28 cellular contexts compared by ENCODE assay signal in genomic region chr16:373848-374615, GRCh38.
"Had no signal": no experiment of that assay in that cellular context is flagged by ENCODE, and none has a peak within 500 bp of the region (broad histone marks: within the 10 kb centered on the region; RNA-seq: fewer than 3 reads in every experiment).

No MANE protein-coding gene starts in this region.

- FAIRE-seq: bronchial epithelial cell, keratinocyte, urothelium cell line had no signal

- H3K27me3 Mint-ChIP-seq: activated CD4-positive, alpha-beta memory T cell treated with anti-CD3 and anti-CD28 coated beads, Interleukin-2, amount 10 ng/mL, durations not matched to agents 7 days and 5 days; activated CD4-positive, alpha-beta T cell treated with anti-CD3 and anti-CD28 coated beads, Interleukin-2, amount 10 ng/mL, durations not matched to agents 7 days and 5 days; activated naive CD8-positive, alpha-beta T cell treated with anti-CD3 and anti-CD28 coated beads for 36 hours; naive thymus-derived CD8-positive, alpha-beta T cell; stimulated activated naive CD8-positive, alpha-beta T cell treated with anti-CD3 and anti-CD28 coated beads, Interleukin-15, Interleukin-2, amounts not matched to agents 100 ng/mL and 50 ng/mL, for 24 hours had no signal

- H3K4me3 Mint-ChIP-seq: activated CD4-positive, alpha-beta memory T cell treated with anti-CD3 and anti-CD28 coated beads, Interleukin-2, amount 10 ng/mL, durations not matched to agents 7 days and 5 days; activated CD4-positive, alpha-beta T cell treated with anti-CD3 and anti-CD28 coated beads, Interleukin-2, amount 10 ng/mL, durations not matched to agents 7 days and 5 days; activated naive CD8-positive, alpha-beta T cell treated with anti-CD3 and anti-CD28 coated beads for 36 hours; stimulated activated effector memory CD8-positive, alpha-beta T cell treated with anti-CD3 and anti-CD28 coated beads, Interleukin-12 subunit alpha, Interleukin-12 subunit beta, amount 100 ng/mL, for 72 hours; stimulated activated naive CD8-positive, alpha-beta T cell treated with anti-CD3 and anti-CD28 coated beads, Interleukin-15, Interleukin-2, amounts not matched to agents 100 ng/mL and 50 ng/mL, for 24 hours had no signal

- H3K27ac ChIP-seq: coronary artery, lower lobe of right lung, right lobe of liver, skin epidermis, thoracic aorta had no signal

- H3K4me3 ChIP-seq: coronary artery, lower lobe of right lung, right lobe of liver, skin epidermis, thoracic aorta had no signal

- DNase-seq: activated CD4-positive, alpha-beta memory T cell treated with anti-CD3 and anti-CD28 coated beads, Interleukin-2, amount 10 ng/mL, durations not matched to agents 7 days and 5 days; activated CD4-positive, alpha-beta T cell treated with anti-CD3 and anti-CD28 coated beads for 1 hour; activated CD4-positive, alpha-beta T cell treated with anti-CD3 and anti-CD28 coated beads, Interleukin-2, amount 10 ng/mL, durations not matched to agents 7 days and 5 days; activated naive CD4-positive, alpha-beta T cell treated with Interleukin-2 at 50 U/mL for 16 hours; activated naive CD8-positive, alpha-beta T cell treated with anti-CD3 and anti-CD28 coated beads for 36 hours; activated T-cell treated with anti-CD3 and anti-CD28 coated beads, Interleukin-2, amount 50 U/mL, for 48 hours; amniotic stem cell; dorsolateral prefrontal cortex; effector memory CD4-positive, alpha-beta T cell; head of caudate nucleus; hippocampal formation; lower lobe of right lung; mesenchymal stem cell; naive thymus-derived CD8-positive, alpha-beta T cell; occipital lobe; stimulated activated CD4-positive, alpha-beta T cell treated with anti-CD3 and anti-CD28 coated beads, Interleukin-4, amount 100 ng/mL, for 24 hours; T-helper 2 cell; trophoblast cell had no signal

- H3K27ac Mint-ChIP-seq: activated CD4-positive, alpha-beta memory T cell treated with anti-CD3 and anti-CD28 coated beads, Interleukin-2, amount 10 ng/mL, durations not matched to agents 7 days and 5 days; activated naive CD8-positive, alpha-beta T cell treated with anti-CD3 and anti-CD28 coated beads for 36 hours; stimulated activated effector memory CD8-positive, alpha-beta T cell treated with anti-CD3 and anti-CD28 coated beads, Interleukin-12 subunit alpha, Interleukin-12 subunit beta, amount 100 ng/mL, for 72 hours; stimulated activated naive CD8-positive, alpha-beta T cell treated with anti-CD3 and anti-CD28 coated beads, Interleukin-15, Interleukin-2, amounts not matched to agents 100 ng/mL and 50 ng/mL, for 24 hours had no signal

- H3K9me3 Mint-ChIP-seq: activated CD4-positive, alpha-beta memory T cell treated with anti-CD3 and anti-CD28 coated beads, Interleukin-2, amount 10 ng/mL, durations not matched to agents 7 days and 5 days; activated CD4-positive, alpha-beta T cell treated with anti-CD3 and anti-CD28 coated beads, Interleukin-2, amount 10 ng/mL, durations not matched to agents 7 days and 5 days; activated naive CD8-positive, alpha-beta T cell treated with anti-CD3 and anti-CD28 coated beads for 36 hours; naive thymus-derived CD8-positive, alpha-beta T cell; neural crest cell; stimulated activated effector memory CD8-positive, alpha-beta T cell treated with anti-CD3 and anti-CD28 coated beads, Interleukin-12 subunit alpha, Interleukin-12 subunit beta, amount 100 ng/mL, for 72 hours; stimulated activated naive CD8-positive, alpha-beta T cell treated with anti-CD3 and anti-CD28 coated beads, Interleukin-15, Interleukin-2, amounts not matched to agents 100 ng/mL and 50 ng/mL, for 24 hours had no signal

- ATAC-seq: lower lobe of right lung; naive thymus-derived CD8-positive, alpha-beta T cell; right lobe of liver; stimulated activated effector memory CD8-positive, alpha-beta T cell treated with anti-CD3 and anti-CD28 coated beads, Interleukin-12 subunit alpha, Interleukin-12 subunit beta, amount 100 ng/mL, for 72 hours had no signal

- H3K27me3 ChIP-seq: dorsolateral prefrontal cortex, right lobe of liver had no signal

- H3K9me3 ChIP-seq: lower lobe of right lung, right lobe of liver, thoracic aorta had no signal
